11 cellular contexts compared by ENCODE assay signal in the genomic region with DNA sequence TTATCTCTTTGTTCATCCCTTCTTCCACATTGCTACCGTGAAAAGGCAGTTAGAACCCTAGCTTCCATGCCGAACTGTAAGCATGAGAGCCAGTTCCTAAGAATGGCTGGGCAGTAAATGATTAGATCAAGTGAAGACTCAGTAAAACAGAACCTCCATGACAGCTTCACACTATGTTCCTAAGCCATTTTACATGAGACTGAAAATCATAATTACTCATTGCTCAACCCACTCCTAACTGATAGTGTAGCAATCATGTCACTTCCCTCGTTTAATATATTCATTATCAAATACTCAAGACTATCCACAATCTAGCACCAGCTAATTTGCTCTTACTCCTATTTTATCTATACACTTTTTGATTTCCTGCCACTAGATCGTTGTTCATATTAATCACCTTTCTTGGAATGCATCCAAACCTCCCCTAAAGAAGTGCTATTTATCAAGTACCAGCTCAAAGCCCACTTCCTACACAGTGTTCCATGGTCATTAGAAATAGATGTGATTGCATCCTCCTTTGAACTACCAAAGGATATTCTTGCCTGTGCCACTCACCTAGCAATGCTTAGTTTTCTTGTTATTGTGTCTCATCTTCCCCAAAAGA. TPM values are rescaled to one million over a fixed set of nuclear protein-coding genes. Genes with fewer than 3 reads are reported as not detected.
DNase-seq lines count a peak whose midpoint lies in the region; ATAC-seq and TF ChIP-seq lines count a peak whose summit lies in the region.
"Had no signal": no experiment of that assay in that cellular context is flagged by ENCODE, and none has a peak within 500 bp of the region (broad histone marks: within the 10 kb centered on the region; RNA-seq: fewer than 3 reads in every experiment).

No MANE protein-coding gene starts in this region.

- no peak overlapping the region for H3K27ac ChIP-seq in CD4-positive, alpha-beta T cell (ENCODE audit: low read depth, low read length)
- no peak overlapping the region for H3K27ac ChIP-seq in GM23338 (ENCODE audit: low read depth)
- H3K27ac ChIP-seq: brain microvascular endothelial cell, pancreas had no signal

- peaks cover 68% of the 10 kb centered on the region for H3K4me1 ChIP-seq in GM23338 (ENCODE audit: insufficient read depth)

- no peak overlapping the region for H3K4me2 ChIP-seq in GM23338

- intact Hi-C loops in CD4-positive, alpha-beta T cell (cut with DNase I, micrococcal nuclease): no loop called here

- no peaks in the 10 kb centered on the region for H3K9me3 Mint-ChIP-seq in CD4-positive, alpha-beta T cell
- H3K9me3 Mint-ChIP-seq in GM23338: peaks cover 4% of the 10 kb centered on the region; the same call in 1 of the 3 replicates
- peaks cover 3% of the 10 kb centered on the region; the same call in 1 of the 2 replicates for H3K9me3 Mint-ChIP-seq in WTC11
- H3K9me3 Mint-ChIP-seq in memory B cell: no peaks in the 10 kb centered on the region

- H3K27me3 ChIP-seq in CD4-positive, alpha-beta T cell (ENCODE audit: control insufficient read depth, insufficient read depth, low read length): no peaks in the 10 kb centered on the region
- no peaks in the 10 kb centered on the region for H3K27me3 ChIP-seq in GM23338 (ENCODE audit: insufficient read depth)
- H3K27me3 ChIP-seq: brain microvascular endothelial cell, pancreas had no signal

- no peaks in the 10 kb centered on the region for H3F3A ChIP-seq in GM23338 (replicated peaks; ENCODE audit: low read depth)

- peaks cover 74% of the 10 kb centered on the region for H3K4me1 Mint-ChIP-seq in CD4-positive, alpha-beta T cell (ENCODE audit: low read depth)
- peaks cover 63% of the 10 kb centered on the region for H3K4me1 Mint-ChIP-seq in GM23338
- H3K4me1 Mint-ChIP-seq in WTC11: peaks cover 75% of the 10 kb centered on the region
- H3K4me1 Mint-ChIP-seq in memory B cell: peaks cover 32% of the 10 kb centered on the region

- no peaks in the 10 kb centered on the region for H3K36me3 ChIP-seq in GM23338 (ENCODE audit: insufficient read depth)
- H3K36me3 ChIP-seq: brain microvascular endothelial cell, pancreas had no signal

- no peak overlapping the region for H3K4me3 ChIP-seq in GM23338
- H3K4me3 ChIP-seq: pancreas had no signal

- H3K27me3 Mint-ChIP-seq in CD4-positive, alpha-beta T cell: no peaks in the 10 kb centered on the region
- H3K27me3 Mint-ChIP-seq in GM23338 (ENCODE audit: insufficient read depth, low read depth, poor library complexity) (no peaks in the 10 kb centered on the region), WTC11 (ENCODE audit: low read depth) (no peaks in the 10 kb centered on the region), memory B cell (no peaks in the 10 kb centered on the region)

- peaks cover 29% of the 10 kb centered on the region for H3K36me3 Mint-ChIP-seq in CD4-positive, alpha-beta T cell (ENCODE audit: low read depth)
- H3K36me3 Mint-ChIP-seq in GM23338 (ENCODE audit: low read depth): peaks cover 23% of the 10 kb centered on the region
- peaks cover 15% of the 10 kb centered on the region for H3K36me3 Mint-ChIP-seq in WTC11
- peaks cover 17% of the 10 kb centered on the region for H3K36me3 Mint-ChIP-seq in memory B cell

- no peaks in the 10 kb centered on the region; the same call in 1 of the 2 replicates for H4K20me1 ChIP-seq in GM23338 (replicated peaks; ENCODE audit: insufficient read depth)

- no peak for DNase-seq in CD4-positive, alpha-beta T cell
- DNase-seq in GM23338 (ENCODE audit: low spot score): no peak
- DNase-seq in WTC11 (ENCODE audit: low spot score): no peak
- no peak for DNase-seq in memory B cell (ENCODE audit: low spot score in 2 of 2)
- DNase-seq in HK-2 (ENCODE audit: unreplicated experiment): no peak
- DNase-seq: brain microvascular endothelial cell, DMS 273 treated with DMSO at 0.1 percent for 48 hours, NCI-H446, pancreas had no signal

- H2AFZ ChIP-seq in GM23338: no peak overlapping the region

- H3K27ac Mint-ChIP-seq in CD4-positive, alpha-beta T cell: peak overlapping the region; percentile 9
- H3K27ac Mint-ChIP-seq in GM23338 (peak overlapping the region; percentile 4; the same call in 1 of the 2 replicates), WTC11 (peak overlapping the region; percentile 84), memory B cell (peak overlapping the region; percentile 9)

- POLR2A ChIA-PET in CD4-positive, alpha-beta T cell (lab: Charles Lee): interaction anchor here (1.2 to 2.1 kb wide), 2 partner anchors 11 to 35 kb away, joined by 5 to 7 read pairs; a partner anchor contains a TSS
- POLR2A ChIA-PET in WTC11 (lab: Charles Lee): interaction anchor here (0.6 to 0.8 kb wide), 2 partner anchors 11 to 323 kb away, joined by 3 to 4 read pairs; no protein-coding TSS in a partner anchor

- peak overlapping the region; percentile 1 for H3K4me3 Mint-ChIP-seq in CD4-positive, alpha-beta T cell
- no peak overlapping the region for H3K4me3 Mint-ChIP-seq in GM23338
- no peak overlapping the region for H3K4me3 Mint-ChIP-seq in WTC11
- no peak overlapping the region for H3K4me3 Mint-ChIP-seq in memory B cell

- CTCF ChIA-PET in CD4-positive, alpha-beta T cell (lab: Charles Lee): interaction anchor here (0.8 to 1.7 kb wide), 5 partner anchors 11 to 38 kb away, joined by 3 to 5 read pairs (median 4); no protein-coding TSS in a partner anchor
- CTCF ChIA-PET in WTC11 (lab: Charles Lee): no interaction called here

- no peak for ATAC-seq in CD4-positive, alpha-beta T cell (ENCODE audit: poor library complexity)
- no peak for ATAC-seq in GM23338
- no peak for ATAC-seq in WTC11
- ATAC-seq in memory B cell (ENCODE audit: low read depth): no peak
- no peak for ATAC-seq in GM21381 (IDR thresholded peaks at IDR 0.05; ENCODE audit: unreplicated experiment)
- no peak for ATAC-seq in HG02623 (IDR thresholded peaks at IDR 0.05; ENCODE audit: unreplicated experiment)
- ATAC-seq: pancreas had no signal

- 0 out of 2 replicates have a peak, but pooled peaks cover 4% of the 10 kb centered on the region for H3K9me2 ChIP-seq in GM23338 (ENCODE audit: insufficient read depth)

- TF ChIP-seq CTCF in CD4-positive, alpha-beta T cell (IDR thresholded peaks at IDR 0.05): no peak
- no peak for TF ChIP-seq CTCF in GM23338 (conservative IDR thresholded peaks at IDR 0.05; ENCODE audit: low read depth in 2 of 2)
- TF ChIP-seq CTCF in WTC11 (IDR thresholded peaks at IDR 0.05): no peak

- H3K9me3 ChIP-seq in CD4-positive, alpha-beta T cell (ENCODE audit: control insufficient read depth, low read length): no peaks in the 10 kb centered on the region
- H3K9me3 ChIP-seq: pancreas had no signal

- peaks cover 100% of the 10 kb centered on the region for H3K79me2 ChIP-seq in GM23338 (replicated peaks; ENCODE audit: insufficient read depth)

TF ChIP-seq in WTC11, 78 proteins besides CTCF, POLR2A, EP300 and RAD21:
- TF ChIP-seq CBFB (CRISPR knock-in tag; IDR thresholded peaks at IDR 0.05; ENCODE audit: low read depth) (no peak), FOXJ3 (CRISPR knock-in tag; IDR thresholded peaks at IDR 0.05; ENCODE audit: borderline replicate concordance) (no peak), FOXK1 (CRISPR knock-in tag; IDR thresholded peaks at IDR 0.05) (no peak), SMAD4 (CRISPR knock-in tag; IDR thresholded peaks at IDR 0.05) (no peak), ELF4 (CRISPR knock-in tag; IDR thresholded peaks at IDR 0.05; ENCODE audit: low read depth) (no peak), ZNF423 (CRISPR knock-in tag; IDR thresholded peaks at IDR 0.05) (no peak), ZNF396 (CRISPR knock-in tag; IDR thresholded peaks at IDR 0.05; ENCODE audit: borderline replicate concordance) (no peak)
- TF ChIP-seq, protein P1, sequence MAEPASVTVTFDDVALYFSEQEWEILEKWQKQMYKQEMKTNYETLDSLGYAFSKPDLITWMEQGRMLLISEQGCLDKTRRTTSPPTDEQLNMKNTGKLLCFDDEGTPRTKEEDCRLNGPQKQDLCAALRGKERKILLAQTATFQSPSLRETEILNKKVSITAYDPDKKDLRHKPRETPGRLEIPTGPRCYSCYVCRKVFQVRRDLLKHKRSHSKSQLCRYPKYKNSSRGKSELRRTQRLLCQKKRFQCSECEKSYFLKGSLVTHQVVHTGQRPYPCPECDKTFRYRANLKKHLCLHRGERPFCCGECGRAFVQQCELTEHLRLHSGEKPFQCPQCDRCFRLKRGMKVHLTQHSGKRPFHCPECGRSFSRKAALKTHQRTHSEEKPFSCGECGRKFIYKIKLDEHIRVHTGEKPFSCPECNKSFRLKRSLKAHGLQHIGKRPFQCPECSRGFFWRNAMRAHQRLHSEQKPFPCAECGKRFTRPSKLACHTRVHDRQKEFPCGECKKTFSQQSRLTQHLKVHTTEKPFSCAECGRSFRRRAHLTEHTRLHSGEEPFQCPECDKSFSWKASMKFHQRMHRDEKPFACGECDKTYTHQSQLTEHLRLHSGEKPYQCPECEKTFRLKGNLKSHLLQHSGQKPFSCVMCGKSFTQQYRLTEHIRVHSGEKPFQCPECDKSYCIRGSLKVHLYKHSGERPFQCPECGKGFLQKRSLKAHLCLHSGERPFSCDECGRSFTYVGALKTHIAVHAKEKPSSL (CRISPR knock-in tag; conservative IDR thresholded peaks at IDR 0.05): no peak

RNA-seq across cellular contexts. Expression of a gene that starts 6.0 kb away (rescaled TPM):
- total RNA-seq in CD4-positive, alpha-beta T cell: 10 to 100 TPM; 29.8 to 33.2 TPM
- 99.9 and 101 TPM in 2 replicates for total RNA-seq in GM23338 (2014; rRNA removed; shearing (Covaris generic))
- 52.6 and 61.7 TPM in 2 replicates for polyA plus RNA-seq in GM23338 (2016; fragmentation: Nextera tagmentation; extraction: Ambion mirVana)
- 68.2 to 81.2 TPM (median 72.6 TPM) in 3 replicates for total RNA-seq in WTC11 (2021)

RNA-seq across cellular contexts. Expression of a gene that starts 35.0 kb away (rescaled TPM):
- 100 to 1,000 TPM; 189 to 195 TPM for total RNA-seq in CD4-positive, alpha-beta T cell
- total RNA-seq in GM23338 (2014; rRNA removed; shearing (Covaris generic)): 93.7 and 109 TPM in 2 replicates
- polyA plus RNA-seq in GM23338 (2016; fragmentation: Nextera tagmentation; extraction: Ambion mirVana): 963 and 996 TPM in 2 replicates
- total RNA-seq in WTC11 (2021): 465 to 500 TPM (median 472 TPM) in 3 replicates

Comparison
In these comparisons a context has a peak if more than half of its experiments do, and no peak if none do; other contexts are left out.
1. H3K27ac Mint-ChIP-seq: peak in every context shown above with its lines; median percentile 84 in WTC11; 9 in CD4-positive, alpha-beta T cell; 9 in memory B cell; 4 in GM23338.